10 cellular contexts compared by ENCODE assay signal in the genomic region with DNA sequence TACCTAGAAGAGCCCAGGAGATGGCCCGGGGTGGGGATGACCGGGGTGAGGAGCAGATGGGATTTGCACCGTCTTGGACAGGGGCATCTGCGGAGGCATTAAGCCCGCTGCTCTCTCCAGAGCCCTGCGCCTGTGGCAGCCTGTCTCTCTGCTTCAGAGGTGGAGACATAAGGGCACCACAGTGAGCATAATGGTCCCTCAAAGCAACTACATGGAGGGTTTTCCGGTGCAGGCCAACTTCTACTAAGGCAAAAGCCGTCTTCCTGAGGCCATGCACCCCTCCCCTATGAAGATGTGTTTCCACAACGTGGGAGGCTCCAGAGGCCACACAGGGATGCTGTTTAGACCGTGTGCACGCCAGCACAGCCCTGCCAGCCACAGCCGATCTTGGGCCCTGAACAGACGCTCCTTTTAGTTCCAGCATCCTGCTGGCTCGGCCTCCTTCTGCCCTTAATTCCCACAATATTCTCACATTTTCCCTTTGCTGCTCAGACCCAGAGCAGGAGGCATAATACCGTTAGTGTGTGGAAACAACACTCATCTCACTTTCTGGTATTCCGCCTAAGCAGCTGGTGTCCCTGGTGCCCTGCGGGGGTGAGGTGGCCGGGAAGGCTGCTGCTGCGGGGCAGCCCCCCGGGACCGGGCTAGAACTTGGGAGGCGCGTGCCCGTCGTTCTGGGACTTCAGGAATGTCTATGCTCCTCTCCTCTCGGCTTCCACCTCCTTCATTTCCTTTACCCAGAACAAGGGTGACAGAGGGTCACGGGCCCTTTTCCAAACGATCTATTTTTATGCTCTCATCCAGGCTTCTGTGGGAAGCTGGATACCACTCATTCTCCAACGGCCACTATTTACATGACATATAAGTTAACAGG.
DNase-seq lines count a peak whose midpoint lies in the region; ATAC-seq, FAIRE-seq and TF ChIP-seq lines count a peak whose summit lies in the region.
"Had no signal": no experiment of that assay in that cellular context is flagged by ENCODE, and none has a peak within 500 bp of the region (broad histone marks: within the 10 kb centered on the region; RNA-seq: fewer than 3 reads in every experiment).

No MANE protein-coding gene starts in this region.

- DNase-seq in GM04504 (ENCODE audit: low read depth): peak; percentile 42
- DNase-seq in cardiac fibroblast (ENCODE audit: low read depth in 2 of 2): peak; percentile 55 to 66
- DNase-seq in smooth muscle cell of the brain vasculature (ENCODE audit: low read depth, low spot score): peak; percentile 55
- DNase-seq in HTR-8/SVneo (ENCODE audit: insufficient read length, low spot score): no peak
- no peak for DNase-seq in cortex of kidney (lab: John Stamatoyannopoulos, UW)
- DNase-seq: DND-41, NCI-H2029 treated with DMSO at 0.1 percent for 48 hours had no signal

- no peak overlapping the region for H3K4me3 ChIP-seq in cardiac fibroblast (replicated peaks in 1 of 2; ENCODE audit: low read depth in 2 of 2, low read length in 2 of 2)

- no peak for TF ChIP-seq CTCF in cardiac fibroblast (IDR thresholded peaks at IDR 0.05; ENCODE audit: low read depth, low read length)

- peak overlapping the region; percentile 35 for H3K27ac ChIP-seq in layer of hippocampus (ENCODE audit: low read depth, low read length)

- ATAC-seq in HG03139 (IDR thresholded peaks at IDR 0.05; ENCODE audit: unreplicated experiment): no peak
- ATAC-seq in GM21825 (IDR thresholded peaks at IDR 0.05; ENCODE audit: unreplicated experiment): no peak

- FAIRE-seq in HTR-8/SVneo (lab: Jason Lieb, UNC): no peak

- no peaks in the 10 kb centered on the region for H3K27me3 ChIP-seq in layer of hippocampus (ENCODE audit: control insufficient read depth, insufficient read depth, low read length)

Comparison
In these comparisons a context has a peak if more than half of its experiments do, and no peak if none do; other contexts are left out.
1. DNase-seq: peak in GM04504 (single experiment), cardiac fibroblast (2 of 2) and smooth muscle cell of the brain vasculature (single experiment); none in HTR-8/SVneo (single experiment) and cortex of kidney (single experiment).